In the genomic region with DNA sequence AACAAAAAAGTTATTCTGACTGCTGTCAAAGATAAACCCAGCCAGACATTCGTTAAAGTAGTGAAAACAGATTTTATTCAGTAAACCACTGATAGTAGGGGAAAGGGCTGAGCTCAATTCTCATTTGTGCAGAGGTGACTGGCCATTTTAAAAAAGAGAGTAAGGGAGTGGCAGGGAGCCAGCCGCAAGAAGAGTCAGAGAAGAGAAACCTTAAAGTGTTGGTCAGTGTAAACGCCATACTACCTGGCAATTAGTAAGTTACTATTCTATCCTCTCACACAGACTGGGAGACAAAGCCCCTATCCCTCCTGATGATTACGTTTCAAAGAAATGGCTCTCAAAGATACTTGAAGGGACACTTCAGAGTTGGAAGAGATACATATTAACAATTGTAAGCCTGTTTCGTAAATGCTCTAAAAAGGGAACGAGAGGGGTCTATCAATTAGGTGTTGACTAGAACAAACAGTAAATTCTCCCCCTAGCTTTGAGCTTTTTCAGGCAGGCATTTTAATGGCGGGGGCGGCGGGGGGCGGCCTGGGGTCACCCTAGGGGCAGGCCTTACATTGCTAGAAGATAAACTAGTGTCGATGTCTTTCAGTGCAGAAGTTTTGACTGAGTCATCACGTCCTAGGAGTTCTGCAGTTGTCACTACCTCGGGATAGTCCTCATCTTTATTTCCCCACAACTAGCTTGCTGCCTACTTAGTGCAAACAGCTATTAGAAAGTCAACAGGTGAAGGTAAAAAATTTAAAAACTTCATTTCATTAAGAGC, we compare ENCODE assay signal across 10 cellular contexts. TPM values are rescaled to one million over a fixed set of nuclear protein-coding genes. Genes with fewer than 3 reads are reported as not detected.
DNase-seq lines count a peak whose midpoint lies in the region; ATAC-seq, FAIRE-seq and TF ChIP-seq lines count a peak whose summit lies in the region.
"Had no signal": no experiment of that assay in that cellular context is flagged by ENCODE, and none has a peak within 500 bp of the region (broad histone marks: within the 10 kb centered on the region; RNA-seq: fewer than 3 reads in every experiment).

No MANE protein-coding gene starts in this region.

- TF ChIP-seq CTCF in PC-9 (conservative IDR thresholded peaks at IDR 0.05) (no peak), endothelial cell of umbilical vein (IDR thresholded peaks at IDR 0.05; ENCODE audit: extremely low read depth in 1 of 2, insufficient read depth in 1 of 2, low read depth in 1 of 2, low read length in 2 of 2) (no peak)

- no peaks in the 10 kb centered on the region for H3K9me2 ChIP-seq in PC-9 (ENCODE audit: insufficient read depth)

- H2AK5ac ChIP-seq in trophoblast cell (ENCODE audit: low read length), result no peak overlapping the region

- no TSS peak for BruUV-seq in PC-9 (replicated peaks; lab: Mats Ljungman, UMichigan)
- BruUV-seq in endothelial cell of umbilical vein (replicated peaks; lab: Mats Ljungman, UMichigan), result no TSS peak

- TF ChIP-seq POLR2A in endothelial cell of umbilical vein (IDR thresholded peaks at IDR 0.05; ENCODE audit: low read depth, low read length), result no peak

- no CpG with 5 or more reads among the region's 13 CpGs for whole genome bisulfite sequencing in trophoblast cell (ENCODE audit: extremely low coverage, insufficient coverage, insufficient read length)

- peak overlapping the region; percentile 99 for H3K9ac ChIP-seq in endothelial cell of umbilical vein (replicated peaks; ENCODE audit: extremely low read depth, insufficient read depth, low read length)
- no peak overlapping the region for H3K9ac ChIP-seq in trophoblast cell (ENCODE audit: low read length)

- no peak overlapping the region for H3K18ac ChIP-seq in trophoblast cell (ENCODE audit: low read length)

- H3K9me3 ChIP-seq in PC-9 (ENCODE audit: insufficient read depth, low read depth) (no peaks in the 10 kb centered on the region), endothelial cell of umbilical vein (replicated peaks; ENCODE audit: control insufficient read depth, insufficient read depth, low read length) (no peaks in the 10 kb centered on the region), trophoblast cell (ENCODE audit: insufficient read depth, low read depth, low read length) (no peaks in the 10 kb centered on the region)

- H2BK12ac ChIP-seq in trophoblast cell (ENCODE audit: low read length), result no peak overlapping the region

- H3F3A ChIP-seq in PC-9 (ENCODE audit: insufficient read depth, low read depth), result peaks cover 9% of the 10 kb centered on the region

- peak overlapping the region; percentile 77 for H3K4ac ChIP-seq in trophoblast cell (ENCODE audit: low read depth, low read length)

- no peaks in the 10 kb centered on the region for H3K27me3 ChIP-seq in PC-9 (ENCODE audit: insufficient read depth, low read depth)
- no peaks in the 10 kb centered on the region for H3K27me3 ChIP-seq in endothelial cell of umbilical vein (ENCODE audit: control insufficient read depth in 2 of 2, insufficient read depth in 2 of 2, low read length in 2 of 2)
- no peaks in the 10 kb centered on the region for H3K27me3 ChIP-seq in trophoblast cell (ENCODE audit: insufficient read depth, low read length)

- dilution Hi-C loops in endothelial cell of umbilical vein (cut with MboI; ENCODE audit: extremely low pct_ligation_motif_present, low sequenced_read_pairs), result no loop called here

- H4K91ac ChIP-seq in trophoblast cell (ENCODE audit: low read depth, low read length), result no peak overlapping the region

- peak; percentile 25 for DNase-seq in NCI-H2107 treated with DMSO at 0.1 percent for 48 hours (lab: John Stamatoyannopoulos, UW; ENCODE audit: unreplicated experiment)
- DNase-seq in NCI-H2107 (lab: John Stamatoyannopoulos, UW), result no peak
- DNase-seq in PC-9, result no peak
- DNase-seq in endothelial cell of umbilical vein (ENCODE audit: low read depth, low spot score), result no peak
- no peak for DNase-seq in trophoblast cell
- DNase-seq in SW480 (ENCODE audit: low spot score), result no peak
- no peak for DNase-seq in T-helper 9 cell
- DNase-seq: substantia nigra had no signal

- H3K36me3 ChIP-seq in PC-9 (ENCODE audit: low read depth) (peaks cover 7% of the 10 kb centered on the region), endothelial cell of umbilical vein (ENCODE audit: control insufficient read depth in 2 of 2, extremely low read depth in 1 of 2, insufficient read depth in 2 of 2, low read length in 2 of 2) (peaks cover 0 to 2% of the 10 kb centered on the region in 2 experiments), trophoblast cell (ENCODE audit: control insufficient read depth in 1 of 2, insufficient read depth in 2 of 2, low read length in 2 of 2) (peaks cover 0 to 4% of the 10 kb centered on the region in 2 experiments)

- no peak overlapping the region for H3K14ac ChIP-seq in trophoblast cell (ENCODE audit: low read length)

- FAIRE-seq in endothelial cell of umbilical vein (lab: Jason Lieb, UNC), result no peak
- FAIRE-seq: A204.1 had no signal

- intact Hi-C loops in PC-9 (cut with micrococcal nuclease; ENCODE audit: unreplicated experiment), result no loop called here
- intact Hi-C loops in endothelial cell of umbilical vein (cut with micrococcal nuclease), result loop anchor here (5.0 to 10.0 kb wide), 2 partner anchors 703 to 850 kb away; partner anchors contain the start of gene GPHN

- H3K9me1 ChIP-seq in endothelial cell of umbilical vein (replicated peaks; ENCODE audit: control insufficient read depth, extremely low read depth, insufficient read depth, low read length), result no peaks in the 10 kb centered on the region

- no peak for ATAC-seq in HG03378 (IDR thresholded peaks at IDR 0.05; ENCODE audit: unreplicated experiment)

- peaks cover 40% of the 10 kb centered on the region for H3K4me1 ChIP-seq in PC-9 (replicated peaks; ENCODE audit: insufficient read depth)
- peaks cover 32% of the 10 kb centered on the region for H3K4me1 ChIP-seq in endothelial cell of umbilical vein (ENCODE audit: control insufficient read depth, extremely low read depth, insufficient read depth, low read length)
- H3K4me1 ChIP-seq in trophoblast cell (ENCODE audit: control insufficient read depth in 1 of 2, insufficient read depth in 2 of 2, low read length in 2 of 2), result peaks cover 0 to 6% of the 10 kb centered on the region in 2 experiments

- H3K4me3 ChIP-seq in PC-9 (peak overlapping the region; percentile 75; the same call in 1 of the 2 replicates), endothelial cell of umbilical vein (replicated peaks in 1 of 3; ENCODE audit: insufficient read depth in 1 of 3, low read depth in 1 of 3, low read length in 3 of 3) (peak overlapping the region in 1 of 3 experiments; percentile 83), trophoblast cell (ENCODE audit: low read depth, low read length) (no peak overlapping the region)

- H4K12ac ChIP-seq in trophoblast cell (ENCODE audit: low read depth, low read length), result no peak overlapping the region

- no peak overlapping the region for H4K8ac ChIP-seq in trophoblast cell (ENCODE audit: low read depth, low read length)

- CTCF ChIA-PET in PC-9 (lab: Charles Lee) (no interaction called here), endothelial cell of umbilical vein (lab: Charles Lee) (no interaction called here)

- H3K79me2 ChIP-seq in PC-9 (ENCODE audit: low read depth) (peaks cover 81% of the 10 kb centered on the region), endothelial cell of umbilical vein (ENCODE audit: control insufficient read depth, insufficient read depth, low read length) (peaks cover 91% of the 10 kb centered on the region), trophoblast cell (ENCODE audit: control insufficient read depth, insufficient read depth, low read length, poor library complexity) (peaks cover 14% of the 10 kb centered on the region)

- H2AFZ ChIP-seq in PC-9 (no peak overlapping the region), endothelial cell of umbilical vein (ENCODE audit: low read depth, low read length) (no peak overlapping the region), trophoblast cell (ENCODE audit: insufficient read depth, low read length, poor library complexity) (no peak overlapping the region)

- H3K27ac ChIP-seq in PC-9 (peak overlapping the region; percentile 71; the same call in 1 of the 2 replicates), endothelial cell of umbilical vein (ENCODE audit: insufficient read depth, low read depth, low read length) (peak overlapping the region; percentile 96), trophoblast cell (ENCODE audit: low read depth, low read length) (no peak overlapping the region)

- peak overlapping the region; percentile 94 for H3K4me2 ChIP-seq in PC-9
- H3K4me2 ChIP-seq in endothelial cell of umbilical vein (ENCODE audit: insufficient read depth, low read length), result peak overlapping the region; percentile 88
- H3K4me2 ChIP-seq in trophoblast cell (ENCODE audit: low read length), result peak overlapping the region; percentile 7

- H3K23ac ChIP-seq in trophoblast cell (ENCODE audit: low read length), result no peak overlapping the region

- H2BK120ac ChIP-seq in trophoblast cell (ENCODE audit: insufficient read depth, low read length, poor library complexity), result no peak overlapping the region

- H4K20me1 ChIP-seq in PC-9 (ENCODE audit: insufficient read depth) (peaks cover 20% of the 10 kb centered on the region), endothelial cell of umbilical vein (replicated peaks; ENCODE audit: control insufficient read depth, extremely low read depth, insufficient read depth, low read length) (no peaks in the 10 kb centered on the region)

- H2BK5ac ChIP-seq in trophoblast cell (ENCODE audit: low read depth, low read length, poor library complexity), result no peak overlapping the region

- peaks cover 10% of the 10 kb centered on the region for H3K79me1 ChIP-seq in trophoblast cell (ENCODE audit: low read length)

- POLR2A ChIA-PET in PC-9 (lab: Charles Lee; ENCODE audit: unreplicated experiment) (interaction anchor here (0.5 to 0.6 kb wide), 3 partner anchors 9 to 116 kb away, joined by 3 to 4 read pairs (median 4); no protein-coding TSS in a partner anchor), endothelial cell of umbilical vein (lab: Charles Lee) (interaction anchor here (0.7 kb wide), 1 partner anchor 12 kb away, joined by 3 read pairs; no protein-coding TSS in a partner anchor)

RNA-seq across cellular contexts. Expression of gene ATP6V1D, which starts 1.8 kb away (rescaled TPM):
- total RNA-seq in PC-9 (2021) (62.7 and 67.9 TPM in 2 replicates), endothelial cell of umbilical vein (60.7 and 63.1 TPM in 2 replicates)
- 27.8 and 28.6 TPM in 2 replicates for polyA plus RNA-seq in endothelial cell of umbilical vein
- 33.2 and 33.3 TPM in 2 replicates for polyA plus RNA-seq in endothelial cell of umbilical vein (2011; cell fraction: cytosol; rRNA removed)
- 21.0 and 26.0 TPM in 2 replicates for polyA plus RNA-seq in endothelial cell of umbilical vein (2011; cell fraction: nucleus; rRNA removed)
- 60.6 and 80.7 TPM in 2 replicates for polyA plus RNA-seq in endothelial cell of umbilical vein (2012)
- polyA minus RNA-seq in endothelial cell of umbilical vein, result 37.5 and 41.0 TPM in 2 replicates
- 39.0 TPM for polyA minus RNA-seq in endothelial cell of umbilical vein (2011; cell fraction: cytosol; rRNA and poly(A)+ RNA removed)
- polyA minus RNA-seq in endothelial cell of umbilical vein (2011; cell fraction: nucleus; rRNA and poly(A)+ RNA removed), result 61.0 and 63.1 TPM in 2 replicates
- 72.4 and 72.8 TPM in 2 replicates for polyA plus RNA-seq in trophoblast cell (2013)

RNA-seq across cellular contexts. Expression of gene EIF2S1, which starts 2.4 kb away (rescaled TPM):
- total RNA-seq in PC-9 (2021) (144 and 146 TPM in 2 replicates), endothelial cell of umbilical vein (130 and 135 TPM in 2 replicates)
- polyA plus RNA-seq in endothelial cell of umbilical vein, result 20.2 and 36.8 TPM in 2 replicates
- 64.9 and 85.2 TPM in 2 replicates for polyA plus RNA-seq in endothelial cell of umbilical vein (2011; cell fraction: cytosol; rRNA removed)
- 31.1 and 55.5 TPM in 2 replicates for polyA plus RNA-seq in endothelial cell of umbilical vein (2011; cell fraction: nucleus; rRNA removed)
- polyA plus RNA-seq in endothelial cell of umbilical vein (2012), result 161 and 284 TPM in 2 replicates
- 86.2 and 99.6 TPM in 2 replicates for polyA minus RNA-seq in endothelial cell of umbilical vein
- 125 TPM for polyA minus RNA-seq in endothelial cell of umbilical vein (2011; cell fraction: cytosol; rRNA and poly(A)+ RNA removed)
- 12.5 and 21.0 TPM in 2 replicates for polyA minus RNA-seq in endothelial cell of umbilical vein (2011; cell fraction: nucleus; rRNA and poly(A)+ RNA removed)
- polyA plus RNA-seq in trophoblast cell (2013), result 69.2 and 75.7 TPM in 2 replicates

RNA-seq across cellular contexts. Expression of gene PLEK2, which starts 54.2 kb away (rescaled TPM):
- 32.7 and 46.0 TPM in 2 replicates for total RNA-seq in PC-9 (2021)
- 3.8 and 4.7 TPM in 2 replicates for total RNA-seq in endothelial cell of umbilical vein
- polyA plus RNA-seq in endothelial cell of umbilical vein, result 0.84 and 1.4 TPM in 2 replicates
- polyA plus RNA-seq in endothelial cell of umbilical vein (2011; cell fraction: cytosol; rRNA removed), result 2.0 and 3.0 TPM in 2 replicates
- 1.1 and 2.1 TPM in 2 replicates for polyA plus RNA-seq in endothelial cell of umbilical vein (2011; cell fraction: nucleus; rRNA removed)
- polyA plus RNA-seq in endothelial cell of umbilical vein (2012), result 3.8 and 8.1 TPM in 2 replicates
- 0.34 and 0.83 TPM in 2 replicates for polyA minus RNA-seq in endothelial cell of umbilical vein
- polyA minus RNA-seq in endothelial cell of umbilical vein (2011; cell fraction: cytosol; rRNA and poly(A)+ RNA removed), result 15.7 TPM
- 0.29 and 1.7 TPM in 2 replicates for polyA minus RNA-seq in endothelial cell of umbilical vein (2011; cell fraction: nucleus; rRNA and poly(A)+ RNA removed)
- polyA plus RNA-seq in trophoblast cell (2013), result 2.7 and 3.2 TPM in 2 replicates

Comparison
In these comparisons a context has a peak if more than half of its experiments do, and no peak if none do; other contexts are left out.
1. H3K4me2 ChIP-seq: peak in every context shown above with its lines; median percentile 94 in PC-9; 88 in endothelial cell of umbilical vein; 7 in trophoblast cell.